ENCODE assay signal across 8 cellular contexts in the genomic region with DNA sequence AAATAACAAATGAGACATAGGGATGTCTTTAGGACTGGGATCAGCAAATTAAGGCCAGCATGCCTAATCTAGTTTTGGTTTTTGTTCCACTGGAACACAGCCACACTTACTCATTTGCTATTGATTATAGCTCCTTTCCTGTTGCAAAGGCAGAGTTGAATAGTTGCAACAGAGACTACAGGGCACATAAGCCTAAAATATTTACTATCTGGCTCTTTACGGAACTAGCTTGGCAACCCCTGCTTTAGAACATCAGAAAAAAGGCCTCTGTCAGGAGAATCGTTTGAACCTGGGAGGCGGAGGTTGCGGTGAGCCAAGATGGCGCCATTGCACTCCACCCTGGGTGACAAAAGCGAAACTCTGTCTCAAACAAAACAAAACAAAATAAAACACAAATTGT.
"Had no signal": no experiment of that assay in that cellular context is flagged by ENCODE, and none has a peak within 500 bp of the region (broad histone marks: within the 10 kb centered on the region; RNA-seq: fewer than 3 reads in every experiment).

No MANE protein-coding gene starts in this region.

- ATAC-seq: GM12878 had no signal

- FAIRE-seq: G401.6, GM12878, GM12891, GM12892, GM18507, GM19239 had no signal

- H3K4me3 ChIP-seq: GM12878 had no signal

- DNase-seq: GDM1, GF-D8 had no signal
